In genomic region chr1:61588736-61589381, GRCh38 we compare ENCODE assay signal across 8 cellular contexts.
DNase-seq lines count a peak whose midpoint lies in the region; ATAC-seq, FAIRE-seq and TF ChIP-seq lines count a peak whose summit lies in the region.

No MANE protein-coding gene starts in this region.

- TF ChIP-seq CTCF in body of pancreas (IDR thresholded peaks at IDR 0.05) = peak; percentile 66 to 87 (median 79)
- TF ChIP-seq CTCF in kidney (IDR thresholded peaks at IDR 0.05; ENCODE audit: borderline replicate concordance, extremely low read depth, insufficient read depth) = peak; percentile 67

- TF ChIP-seq POLR2A in body of pancreas (IDR thresholded peaks at IDR 0.05) = no peak

- H3K9me3 ChIP-seq in body of pancreas (no peaks in the 10 kb centered on the region), kidney (ENCODE audit: control insufficient read depth in 1 of 2, low read length in 2 of 2) (no peaks in the 10 kb centered on the region)

- intact Hi-C loops in body of pancreas (cut with DNase I) (no loop called here), kidney (cut with DNase I) (no loop called here)

- WGBS in body of pancreas, 2 donors = 23 to 28% methylated on average over 6 of the region's 6 CpGs

- DNase-seq in activated gamma-delta T cell treated with Interleukin-2 at 50 U/mL for 16 hours (peak; percentile 34), activated gamma-delta T cell (lab: John Stamatoyannopoulos, UW) (no peak), NCI-H1930 (lab: John Stamatoyannopoulos, UW) (peak; percentile 24 to 52), T1000 (lab: John Stamatoyannopoulos, UW) (peak; percentile 56), body of pancreas (peak; percentile 69 to 77 (median 70)), kidney (no peak)
- peak; percentile 26 to 65 (median 45) for DNase-seq in stimulated activated CD4-positive, alpha-beta T cell treated with anti-CD3 and anti-CD28 coated beads, TNF-alpha, amount 100 ng/mL, for 48 hours (ENCODE audit: low read depth in 3 of 3)

- H3K4me1 ChIP-seq in body of pancreas = peaks cover 8% of the 10 kb centered on the region
- no peaks in the 10 kb centered on the region for H3K4me1 ChIP-seq in kidney (ENCODE audit: control insufficient read depth in 1 of 2, insufficient read depth in 1 of 2, low read depth in 1 of 2, low read length in 2 of 2)

- FAIRE-seq in kidney (lab: Jason Lieb, UNC) = no peak

- H3K4me3 ChIP-seq in body of pancreas (no peak overlapping the region), kidney (ENCODE audit: low read length in 2 of 2) (no peak overlapping the region)

- no peaks in the 10 kb centered on the region for H3K27me3 ChIP-seq in body of pancreas

- H3K9ac ChIP-seq in kidney (ENCODE audit: low read length in 2 of 2) = no peak overlapping the region

- H3K36me3 ChIP-seq in body of pancreas (replicated peaks in 1 of 2; ENCODE audit: insufficient read depth in 1 of 2, low read depth in 2 of 2) = no peaks in the 10 kb centered on the region
- no peaks in the 10 kb centered on the region for H3K36me3 ChIP-seq in kidney (ENCODE audit: control insufficient read depth in 1 of 2, insufficient read depth in 2 of 2, low read length in 2 of 2)

- H3K27ac ChIP-seq in body of pancreas (no peak overlapping the region), kidney (ENCODE audit: low read depth in 2 of 2, low read length in 2 of 2) (no peak overlapping the region)

- ATAC-seq in HG02943 (IDR thresholded peaks at IDR 0.05; ENCODE audit: low read depth, unreplicated experiment) (peak; percentile 84), body of pancreas (peak; percentile 81)

Comparison
In these comparisons a context has a peak if more than half of its experiments do, and no peak if none do; other contexts are left out.
1. DNase-seq: peak in activated gamma-delta T cell treated with Interleukin-2 at 50 U/mL for 16 hours (single experiment), NCI-H1930 (2 of 2), T1000 (single experiment), body of pancreas (4 of 4) and stimulated activated CD4-positive, alpha-beta T cell treated with anti-CD3 and anti-CD28 coated beads, TNF-alpha, amount 100 ng/mL, for 48 hours (3 of 3); none in activated gamma-delta T cell (single experiment) and kidney (single experiment).